ENCODE assay signal across 1 cellular context in genomic region chr3:27485853-27486252, GRCh38.
TF ChIP-seq lines count a peak whose summit lies in the region.

No MANE protein-coding gene starts in this region.

TF ChIP-seq in WTC11, 78 proteins besides CTCF, POLR2A, EP300 and RAD21 (continued from another document):
- TF ChIP-seq ARID4B (CRISPR knock-in tag; IDR thresholded peaks at IDR 0.05; ENCODE audit: borderline replicate concordance) (no peak), MAX (CRISPR knock-in tag; IDR thresholded peaks at IDR 0.05) (no peak), CREM (CRISPR knock-in tag; IDR thresholded peaks at IDR 0.05) (no peak), SP1 (CRISPR knock-in tag; conservative IDR thresholded peaks at IDR 0.05) (no peak), JAZF1 (CRISPR knock-in tag; IDR thresholded peaks at IDR 0.05) (no peak), ATF3 (CRISPR knock-in tag; conservative IDR thresholded peaks at IDR 0.05) (no peak), ZNF396 (CRISPR knock-in tag; IDR thresholded peaks at IDR 0.05; ENCODE audit: borderline replicate concordance) (no peak), E2F1 (CRISPR knock-in tag; IDR thresholded peaks at IDR 0.05) (no peak), ZNF512 (CRISPR knock-in tag; IDR thresholded peaks at IDR 0.05; ENCODE audit: borderline replicate concordance) (no peak), MXD4 (CRISPR knock-in tag; IDR thresholded peaks at IDR 0.05; ENCODE audit: borderline replicate concordance) (no peak), NFYB (CRISPR knock-in tag; conservative IDR thresholded peaks at IDR 0.05; ENCODE audit: low read depth) (no peak), ZNF532 (CRISPR knock-in tag; IDR thresholded peaks at IDR 0.05; ENCODE audit: borderline replicate concordance) (no peak), ZNF416 (CRISPR knock-in tag; IDR thresholded peaks at IDR 0.05) (no peak), ZNF263 (CRISPR knock-in tag; IDR thresholded peaks at IDR 0.05; ENCODE audit: low read depth) (no peak)
